ENCODE assay signal across 1 cellular context in genomic region chr19:4069331-4069959, GRCh38.
A peak's percentile ranks its signal among the peaks of the same experiment; 100 is the strongest.
TF ChIP-seq lines count a peak whose summit lies in the region.

No MANE protein-coding gene starts in this region.

TF ChIP-seq in HepG2, 621 proteins besides CTCF, POLR2A, EP300 and RAD21:
- TF ChIP-seq PCBP2 (optimal IDR thresholded peaks at IDR 0.05; ENCODE audit: low read depth, low read length, poor library complexity, severe bottlenecking) = no peak
- 0 out of 2 replicates have a peak, but pooled peaks have one; percentile 16 for TF ChIP-seq KDM1A (CRISPR knock-in tag; IDR thresholded peaks at IDR 0.05)
- no peak for TF ChIP-seq MAF1 (CRISPR knock-in tag; IDR thresholded peaks at IDR 0.05; ENCODE audit: borderline replicate concordance)
- peak; percentile 66 for TF ChIP-seq ZFP36 (IDR thresholded peaks at IDR 0.05; ENCODE audit: borderline replicate concordance, low read depth, low read length, partially characterized antibody)
- TF ChIP-seq, protein P1, sequence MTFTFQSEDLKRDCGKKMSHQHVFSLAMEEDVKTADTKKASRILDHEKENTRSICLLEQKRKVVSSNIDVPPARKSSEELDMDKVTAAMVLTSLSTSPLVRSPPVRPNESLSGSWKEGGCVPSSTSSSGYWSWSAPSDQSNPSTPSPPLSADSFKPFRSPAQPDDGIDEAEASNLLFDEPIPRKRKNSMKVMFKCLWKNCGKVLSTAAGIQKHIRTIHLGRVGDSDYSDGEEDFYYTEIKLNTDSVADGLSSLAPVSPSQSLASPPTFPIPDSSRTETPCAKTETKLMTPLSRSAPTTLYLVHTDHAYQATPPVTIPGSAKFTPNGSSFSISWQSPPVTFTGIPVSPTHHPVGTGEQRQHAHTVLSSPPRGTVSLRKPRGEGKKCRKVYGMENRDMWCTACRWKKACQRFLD (CRISPR knock-in tag; IDR thresholded peaks at IDR 0.05; ENCODE audit: borderline replicate concordance) = no peak
- TF ChIP-seq ZNF768 (CRISPR knock-in tag; IDR thresholded peaks at IDR 0.05) = peak; percentile 84
- TF ChIP-seq ZNF280D (CRISPR knock-in tag; IDR thresholded peaks at IDR 0.05) = no peak
- 0 out of 2 replicates have a peak, but pooled peaks have one; percentile 60 for TF ChIP-seq CHD4 (IDR thresholded peaks at IDR 0.05; ENCODE audit: borderline replicate concordance, low read length)
- TF ChIP-seq ELK4 (CRISPR knock-in tag; IDR thresholded peaks at IDR 0.05; ENCODE audit: borderline replicate concordance) = no peak
- TF ChIP-seq GMEB1 (CRISPR knock-in tag; IDR thresholded peaks at IDR 0.05; ENCODE audit: borderline replicate concordance) = no peak
